In the genomic region with DNA sequence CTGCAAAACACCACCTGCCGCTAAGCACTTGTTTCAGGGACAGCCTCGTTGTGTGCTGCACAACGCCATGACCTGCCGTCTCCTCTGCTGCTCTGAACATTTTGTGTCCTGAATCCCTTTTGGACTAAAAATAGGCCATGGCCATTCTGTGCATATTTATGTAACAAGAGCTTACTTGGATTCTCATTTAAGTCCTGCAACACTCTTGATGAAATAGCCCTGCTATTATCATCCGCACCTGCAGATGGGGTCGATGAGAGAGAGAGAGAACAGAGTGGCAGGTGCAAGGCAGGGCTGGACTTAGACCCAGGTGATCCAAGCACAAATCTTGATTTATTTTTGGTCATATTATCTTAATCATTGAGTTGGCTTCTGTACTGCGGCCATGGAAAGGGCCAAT, we compare ENCODE assay signal across 16 cellular contexts.
DNase-seq lines count a peak whose midpoint lies in the region; ATAC-seq and TF ChIP-seq lines count a peak whose summit lies in the region.
"Had no signal": no experiment of that assay in that cellular context is flagged by ENCODE, and none has a peak within 500 bp of the region (broad histone marks: within the 10 kb centered on the region; RNA-seq: fewer than 3 reads in every experiment).

No MANE protein-coding gene starts in this region.

- WGBS in transverse colon (ENCODE audit: low coverage in 1 of 2), 2 donors = 76% methylated on average over 7 of the region's 7 CpGs; no CpG with 5 or more reads in 1 of the 2 donors

- no peak for TF ChIP-seq POLR2A in transverse colon (IDR thresholded peaks at IDR 0.05)

- TF ChIP-seq CTCF in RWPE1 (conservative IDR thresholded peaks at IDR 0.05; ENCODE audit: low read depth) (no peak), foreskin keratinocyte (conservative IDR thresholded peaks at IDR 0.05) (peak; percentile 49), transverse colon (IDR thresholded peaks at IDR 0.05) (no peak), GM10266 (IDR thresholded peaks at IDR 0.05; ENCODE audit: control insufficient read depth, insufficient read depth, low read depth, missing control alignments) (no peak)

- intact Hi-C loops in left ventricle myocardium superior (cut with micrococcal nuclease) (no loop called here), Right ventricle myocardium inferior (cut with DNase I) (no loop called here), transverse colon (cut with DNase I; ENCODE audit: low total_unique reads) (no loop called here)

- H3K36me3 ChIP-seq in transverse colon = no peaks in the 10 kb centered on the region
- H3K36me3 ChIP-seq: right lobe of liver had no signal

- in situ Hi-C loops in transverse colon (cut with MboI; ENCODE audit: low pct_ligation_motif_present in 1 of 4, low pct_unique_long_range_greater_than_20kb in 1 of 4, low sequenced_read_pairs in 3 of 4) = no loop called here

- H3K27me3 ChIP-seq in foreskin keratinocyte = peaks cover 6% of the 10 kb centered on the region
- no peaks in the 10 kb centered on the region for H3K27me3 ChIP-seq in transverse colon
- H3K27me3 ChIP-seq: right lobe of liver had no signal

- no peak for DNase-seq in left ventricle myocardium superior
- no peak for DNase-seq in Right ventricle myocardium inferior (ENCODE audit: missing footprints)
- DNase-seq in RWPE1 (ENCODE audit: low spot score) = peak; percentile 11
- no peak for DNase-seq in foreskin keratinocyte
- peak; percentile 8 for DNase-seq in transverse colon
- DNase-seq in GM10266 (ENCODE audit: extremely low spot score) = no peak
- no peak for DNase-seq in Ammon's horn (ENCODE audit: low spot score)
- DNase-seq in NCI-H1930 (lab: John Stamatoyannopoulos, UW) = no peak
- DNase-seq: activated naive CD8-positive, alpha-beta T cell treated with anti-CD3 and anti-CD28 coated beads, Interleukin-2, amount 50 U/mL, for 24 hours; DMS79 treated with DMSO at 0.1 percent for 48 hours; naive B cell; NCI-H187; NK-92 treated with Interleukin-12 subunit alpha and Interleukin-12 subunit beta, amount 100 ng/mL, for 24 hours; right lobe of liver; stimulated activated naive CD8-positive, alpha-beta T cell treated with anti-CD3 and anti-CD28 coated beads, Interleukin-15, Interleukin-2, amounts not matched to agents 100 U/mL and 50 U/mL, for 24 hours had no signal

- H3K4me1 ChIP-seq in foreskin keratinocyte (no peaks in the 10 kb centered on the region), transverse colon (no peaks in the 10 kb centered on the region)
- H3K4me1 ChIP-seq: right lobe of liver had no signal

- no peaks in the 10 kb centered on the region for H3K9me3 ChIP-seq in transverse colon
- H3K9me3 ChIP-seq: right lobe of liver had no signal

- TF ChIP-seq EP300 in transverse colon (IDR thresholded peaks at IDR 0.05; ENCODE audit: low read depth) = no peak

- CTCF ChIA-PET in RWPE1 (lab: Yijun Ruan, JAX) = interaction anchor here (0.6 to 1.1 kb wide), 3 partner anchors 12 to 219 kb away, joined by 3 read pairs; no protein-coding TSS in a partner anchor

- POLR2A ChIA-PET in RWPE1 (lab: Yijun Ruan, JAX; ENCODE audit: low non-redundant PET) = no interaction called here

- no peak overlapping the region for H3K27ac ChIP-seq in RWPE1
- no peak overlapping the region for H3K27ac ChIP-seq in foreskin keratinocyte
- no peak overlapping the region for H3K27ac ChIP-seq in transverse colon
- H3K27ac ChIP-seq: right lobe of liver, VCaP had no signal

- ATAC-seq in left ventricle myocardium superior (peak; percentile 38), Right ventricle myocardium inferior (no peak), foreskin keratinocyte (peak; percentile 24)
- ATAC-seq: activated naive CD8-positive, alpha-beta T cell treated with anti-CD3 and anti-CD28 coated beads, Interleukin-2, amount 50 U/mL, for 24 hours; stimulated activated naive CD8-positive, alpha-beta T cell treated with anti-CD3 and anti-CD28 coated beads, Interleukin-15, Interleukin-2, amounts not matched to agents 100 U/mL and 50 U/mL, for 24 hours had no signal

- H3K4me3 ChIP-seq in transverse colon = no peak overlapping the region
- H3K4me3 ChIP-seq: right lobe of liver had no signal

Comparison
In these comparisons a context has a peak if more than half of its experiments do, and no peak if none do; other contexts are left out.
1. DNase-seq: peak in RWPE1 (single experiment) and transverse colon (single experiment); none in left ventricle myocardium superior (single experiment), Right ventricle myocardium inferior (single experiment), foreskin keratinocyte (0 of 2), GM10266 (single experiment), Ammon's horn (single experiment) and NCI-H1930 (0 of 2).